2 cellular contexts compared by ENCODE assay signal in the genomic region with DNA sequence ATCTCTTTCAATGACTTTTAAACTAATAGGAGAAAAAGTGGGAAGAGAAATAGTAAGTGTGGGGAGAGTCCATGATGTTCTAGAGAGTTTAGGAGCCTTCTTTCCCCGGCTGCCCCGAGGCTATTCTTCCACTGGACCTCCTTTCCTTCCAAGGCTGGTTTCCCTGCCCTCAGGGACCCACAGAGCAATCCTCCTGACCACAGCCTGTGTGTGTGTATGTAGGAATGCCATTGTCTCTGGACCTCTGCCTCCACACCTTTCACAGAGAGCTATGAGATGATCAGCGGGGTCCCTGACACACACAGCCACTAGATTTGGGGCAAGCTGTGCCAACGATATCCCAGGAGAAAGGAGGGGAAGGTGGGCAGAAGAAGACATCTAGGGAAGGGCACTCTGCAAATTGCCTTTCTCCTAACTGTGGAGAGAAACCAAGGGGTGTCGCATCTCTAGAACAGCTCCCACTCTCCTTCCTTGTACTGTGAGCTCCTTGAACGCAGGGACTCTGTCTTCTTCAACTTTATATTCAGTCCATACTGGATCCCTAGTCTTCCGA.
TF ChIP-seq lines count a peak whose summit lies in the region.

No MANE protein-coding gene starts in this region.

TF ChIP-seq in GM23338, 12 proteins besides CTCF, POLR2A, EP300 and RAD21 (continues in another document):
- TF ChIP-seq, protein P1, sequence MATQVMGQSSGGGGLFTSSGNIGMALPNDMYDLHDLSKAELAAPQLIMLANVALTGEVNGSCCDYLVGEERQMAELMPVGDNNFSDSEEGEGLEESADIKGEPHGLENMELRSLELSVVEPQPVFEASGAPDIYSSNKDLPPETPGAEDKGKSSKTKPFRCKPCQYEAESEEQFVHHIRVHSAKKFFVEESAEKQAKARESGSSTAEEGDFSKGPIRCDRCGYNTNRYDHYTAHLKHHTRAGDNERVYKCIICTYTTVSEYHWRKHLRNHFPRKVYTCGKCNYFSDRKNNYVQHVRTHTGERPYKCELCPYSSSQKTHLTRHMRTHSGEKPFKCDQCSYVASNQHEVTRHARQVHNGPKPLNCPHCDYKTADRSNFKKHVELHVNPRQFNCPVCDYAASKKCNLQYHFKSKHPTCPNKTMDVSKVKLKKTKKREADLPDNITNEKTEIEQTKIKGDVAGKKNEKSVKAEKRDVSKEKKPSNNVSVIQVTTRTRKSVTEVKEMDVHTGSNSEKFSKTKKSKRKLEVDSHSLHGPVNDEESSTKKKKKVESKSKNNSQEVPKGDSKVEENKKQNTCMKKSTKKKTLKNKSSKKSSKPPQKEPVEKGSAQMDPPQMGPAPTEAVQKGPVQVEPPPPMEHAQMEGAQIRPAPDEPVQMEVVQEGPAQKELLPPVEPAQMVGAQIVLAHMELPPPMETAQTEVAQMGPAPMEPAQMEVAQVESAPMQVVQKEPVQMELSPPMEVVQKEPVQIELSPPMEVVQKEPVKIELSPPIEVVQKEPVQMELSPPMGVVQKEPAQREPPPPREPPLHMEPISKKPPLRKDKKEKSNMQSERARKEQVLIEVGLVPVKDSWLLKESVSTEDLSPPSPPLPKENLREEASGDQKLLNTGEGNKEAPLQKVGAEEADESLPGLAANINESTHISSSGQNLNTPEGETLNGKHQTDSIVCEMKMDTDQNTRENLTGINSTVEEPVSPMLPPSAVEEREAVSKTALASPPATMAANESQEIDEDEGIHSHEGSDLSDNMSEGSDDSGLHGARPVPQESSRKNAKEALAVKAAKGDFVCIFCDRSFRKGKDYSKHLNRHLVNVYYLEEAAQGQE (IDR thresholded peaks at IDR 0.05; ENCODE audit: unreplicated experiment) = no peak
- TF ChIP-seq POLR2AphosphoS5 (IDR thresholded peaks at IDR 0.05; ENCODE audit: low read depth) (no peak), CREB1 (CRISPR knock-in tag; IDR thresholded peaks at IDR 0.05; ENCODE audit: low read depth) (no peak), STAT1 (IDR thresholded peaks at IDR 0.05; ENCODE audit: unreplicated experiment) (no peak), NANOG (IDR thresholded peaks at IDR 0.05; ENCODE audit: borderline replicate concordance) (no peak), EZH2phosphoT487 (IDR thresholded peaks at IDR 0.05; ENCODE audit: unreplicated experiment) (no peak), ZNF331 (CRISPR knock-in tag; IDR thresholded peaks at IDR 0.05; ENCODE audit: low read depth) (no peak)
- TF ChIP-seq, protein P2, sequence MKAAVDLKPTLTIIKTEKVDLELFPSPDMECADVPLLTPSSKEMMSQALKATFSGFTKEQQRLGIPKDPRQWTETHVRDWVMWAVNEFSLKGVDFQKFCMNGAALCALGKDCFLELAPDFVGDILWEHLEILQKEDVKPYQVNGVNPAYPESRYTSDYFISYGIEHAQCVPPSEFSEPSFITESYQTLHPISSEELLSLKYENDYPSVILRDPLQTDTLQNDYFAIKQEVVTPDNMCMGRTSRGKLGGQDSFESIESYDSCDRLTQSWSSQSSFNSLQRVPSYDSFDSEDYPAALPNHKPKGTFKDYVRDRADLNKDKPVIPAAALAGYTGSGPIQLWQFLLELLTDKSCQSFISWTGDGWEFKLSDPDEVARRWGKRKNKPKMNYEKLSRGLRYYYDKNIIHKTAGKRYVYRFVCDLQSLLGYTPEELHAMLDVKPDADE (IDR thresholded peaks at IDR 0.05) = no peak
- TF ChIP-seq, protein P3, sequence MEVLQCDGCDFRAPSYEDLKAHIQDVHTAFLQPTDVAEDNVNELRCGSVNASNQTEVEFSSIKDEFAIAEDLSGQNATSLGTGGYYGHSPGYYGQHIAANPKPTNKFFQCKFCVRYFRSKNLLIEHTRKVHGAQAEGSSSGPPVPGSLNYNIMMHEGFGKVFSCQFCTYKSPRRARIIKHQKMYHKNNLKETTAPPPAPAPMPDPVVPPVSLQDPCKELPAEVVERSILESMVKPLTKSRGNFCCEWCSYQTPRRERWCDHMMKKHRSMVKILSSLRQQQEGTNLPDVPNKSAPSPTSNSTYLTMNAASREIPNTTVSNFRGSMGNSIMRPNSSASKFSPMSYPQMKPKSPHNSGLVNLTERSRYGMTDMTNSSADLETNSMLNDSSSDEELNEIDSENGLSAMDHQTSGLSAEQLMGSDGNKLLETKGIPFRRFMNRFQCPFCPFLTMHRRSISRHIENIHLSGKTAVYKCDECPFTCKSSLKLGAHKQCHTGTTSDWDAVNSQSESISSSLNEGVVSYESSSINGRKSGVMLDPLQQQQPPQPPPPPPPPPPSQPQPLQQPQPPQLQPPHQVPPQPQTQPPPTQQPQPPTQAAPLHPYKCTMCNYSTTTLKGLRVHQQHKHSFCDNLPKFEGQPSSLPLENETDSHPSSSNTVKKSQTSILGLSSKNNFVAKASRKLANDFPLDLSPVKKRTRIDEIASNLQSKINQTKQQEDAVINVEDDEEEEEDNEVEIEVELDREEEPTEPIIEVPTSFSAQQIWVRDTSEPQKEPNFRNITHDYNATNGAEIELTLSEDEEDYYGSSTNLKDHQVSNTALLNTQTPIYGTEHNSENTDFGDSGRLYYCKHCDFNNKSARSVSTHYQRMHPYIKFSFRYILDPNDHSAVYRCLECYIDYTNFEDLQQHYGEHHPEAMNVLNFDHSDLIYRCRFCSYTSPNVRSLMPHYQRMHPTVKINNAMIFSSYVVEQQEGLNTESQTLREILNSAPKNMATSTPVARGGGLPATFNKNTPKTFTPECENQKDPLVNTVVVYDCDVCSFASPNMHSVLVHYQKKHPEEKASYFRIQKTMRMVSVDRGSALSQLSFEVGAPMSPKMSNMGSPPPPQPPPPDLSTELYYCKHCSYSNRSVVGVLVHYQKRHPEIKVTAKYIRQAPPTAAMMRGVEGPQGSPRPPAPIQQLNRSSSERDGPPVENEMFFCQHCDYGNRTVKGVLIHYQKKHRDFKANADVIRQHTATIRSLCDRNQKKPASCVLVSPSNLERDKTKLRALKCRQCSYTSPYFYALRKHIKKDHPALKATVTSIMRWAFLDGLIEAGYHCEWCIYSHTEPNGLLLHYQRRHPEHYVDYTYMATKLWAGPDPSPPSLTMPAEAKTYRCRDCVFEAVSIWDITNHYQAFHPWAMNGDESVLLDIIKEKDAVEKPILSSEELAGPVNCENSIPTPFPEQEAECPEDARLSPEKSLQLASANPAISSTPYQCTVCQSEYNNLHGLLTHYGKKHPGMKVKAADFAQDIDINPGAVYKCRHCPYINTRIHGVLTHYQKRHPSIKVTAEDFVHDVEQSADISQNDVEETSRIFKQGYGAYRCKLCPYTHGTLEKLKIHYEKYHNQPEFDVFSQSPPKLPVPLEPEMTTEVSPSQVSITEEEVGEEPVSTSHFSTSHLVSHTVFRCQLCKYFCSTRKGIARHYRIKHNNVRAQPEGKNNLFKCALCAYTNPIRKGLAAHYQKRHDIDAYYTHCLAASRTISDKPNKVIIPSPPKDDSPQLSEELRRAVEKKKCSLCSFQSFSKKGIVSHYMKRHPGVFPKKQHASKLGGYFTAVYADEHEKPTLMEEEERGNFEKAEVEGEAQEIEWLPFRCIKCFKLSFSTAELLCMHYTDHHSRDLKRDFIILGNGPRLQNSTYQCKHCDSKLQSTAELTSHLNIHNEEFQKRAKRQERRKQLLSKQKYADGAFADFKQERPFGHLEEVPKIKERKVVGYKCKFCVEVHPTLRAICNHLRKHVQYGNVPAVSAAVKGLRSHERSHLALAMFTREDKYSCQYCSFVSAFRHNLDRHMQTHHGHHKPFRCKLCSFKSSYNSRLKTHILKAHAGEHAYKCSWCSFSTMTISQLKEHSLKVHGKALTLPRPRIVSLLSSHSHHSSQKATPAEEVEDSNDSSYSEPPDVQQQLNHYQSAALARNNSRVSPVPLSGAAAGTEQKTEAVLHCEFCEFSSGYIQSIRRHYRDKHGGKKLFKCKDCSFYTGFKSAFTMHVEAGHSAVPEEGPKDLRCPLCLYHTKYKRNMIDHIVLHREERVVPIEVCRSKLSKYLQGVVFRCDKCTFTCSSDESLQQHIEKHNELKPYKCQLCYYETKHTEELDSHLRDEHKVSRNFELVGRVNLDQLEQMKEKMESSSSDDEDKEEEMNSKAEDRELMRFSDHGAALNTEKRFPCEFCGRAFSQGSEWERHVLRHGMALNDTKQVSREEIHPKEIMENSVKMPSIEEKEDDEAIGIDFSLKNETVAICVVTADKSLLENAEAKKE (CRISPR knock-in tag; IDR thresholded peaks at IDR 0.05) = no peak

TF ChIP-seq in K562, 482 proteins besides CTCF, POLR2A, EP300 and RAD21:
- TF ChIP-seq EZH2 (IDR thresholded peaks at IDR 0.05; ENCODE audit: borderline replicate concordance, low read depth, low read length) (peak; percentile 95; the same call in 1 of the 2 replicates), SETDB1 (IDR thresholded peaks at IDR 0.05; ENCODE audit: low read length) (peak; percentile 42), CXXC5 (CRISPR knock-in tag; IDR thresholded peaks at IDR 0.05) (no peak), ZNF282 (CRISPR knock-in tag; IDR thresholded peaks at IDR 0.05) (0 out of 2 replicates have a peak, but pooled peaks have one; percentile 53)
